In the genomic region with DNA sequence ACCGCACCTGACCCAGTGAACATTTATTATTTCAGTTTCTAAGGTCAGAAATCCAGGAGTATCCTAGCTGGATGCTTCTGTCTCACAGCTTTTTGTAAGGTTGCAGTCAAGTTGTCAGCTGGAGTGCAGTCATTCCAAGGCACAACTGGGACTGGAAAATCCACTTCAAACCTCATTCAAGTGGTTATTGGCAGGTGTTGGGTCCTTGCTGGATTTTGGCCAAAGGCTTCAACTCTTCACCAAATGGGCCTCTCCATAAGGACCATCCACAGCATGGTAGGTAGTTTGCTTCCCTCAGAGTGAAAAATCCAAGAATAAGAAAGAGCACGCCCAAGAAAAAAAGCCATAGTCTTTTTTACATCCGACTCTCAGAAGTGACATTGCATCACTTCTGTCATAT, we compare ENCODE assay signal across 1 cellular context.
TF ChIP-seq lines count a peak whose summit lies in the region.
"Not testable (repeated sequence)": the region's sequence is repeated elsewhere in the genome, so short reads cannot be mapped to it uniquely, and the experiment has no call there.

No MANE protein-coding gene starts in this region.

TF ChIP-seq in K562, 482 proteins besides CTCF, POLR2A, EP300 and RAD21:
- TF ChIP-seq, protein P1, sequence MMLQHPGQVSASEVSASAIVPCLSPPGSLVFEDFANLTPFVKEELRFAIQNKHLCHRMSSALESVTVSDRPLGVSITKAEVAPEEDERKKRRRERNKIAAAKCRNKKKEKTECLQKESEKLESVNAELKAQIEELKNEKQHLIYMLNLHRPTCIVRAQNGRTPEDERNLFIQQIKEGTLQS (IDR thresholded peaks at IDR 0.05) = 0 out of 2 replicates have a peak, but pooled peaks have one; percentile 48
- TF ChIP-seq, protein P1 (CRISPR knock-in tag; conservative IDR thresholded peaks at IDR 0.05) = not testable (repeated sequence)
- TF ChIP-seq CEBPG (CRISPR knock-in tag; IDR thresholded peaks at IDR 0.05) = not testable (repeated sequence)
- peak in 1 of 2 experiments; percentile 49; a peak in 1 of 4 replicates for TF ChIP-seq CEBPG (tag; conservative IDR thresholded peaks at IDR 0.05 in 1 of 2, IDR thresholded peaks at IDR 0.05 in 1 of 2)
TF ChIP-seq in K562: peak in this region for 2; not testable (repeated sequence) for 480.
